1 cellular context compared by ENCODE assay signal in the genomic region with DNA sequence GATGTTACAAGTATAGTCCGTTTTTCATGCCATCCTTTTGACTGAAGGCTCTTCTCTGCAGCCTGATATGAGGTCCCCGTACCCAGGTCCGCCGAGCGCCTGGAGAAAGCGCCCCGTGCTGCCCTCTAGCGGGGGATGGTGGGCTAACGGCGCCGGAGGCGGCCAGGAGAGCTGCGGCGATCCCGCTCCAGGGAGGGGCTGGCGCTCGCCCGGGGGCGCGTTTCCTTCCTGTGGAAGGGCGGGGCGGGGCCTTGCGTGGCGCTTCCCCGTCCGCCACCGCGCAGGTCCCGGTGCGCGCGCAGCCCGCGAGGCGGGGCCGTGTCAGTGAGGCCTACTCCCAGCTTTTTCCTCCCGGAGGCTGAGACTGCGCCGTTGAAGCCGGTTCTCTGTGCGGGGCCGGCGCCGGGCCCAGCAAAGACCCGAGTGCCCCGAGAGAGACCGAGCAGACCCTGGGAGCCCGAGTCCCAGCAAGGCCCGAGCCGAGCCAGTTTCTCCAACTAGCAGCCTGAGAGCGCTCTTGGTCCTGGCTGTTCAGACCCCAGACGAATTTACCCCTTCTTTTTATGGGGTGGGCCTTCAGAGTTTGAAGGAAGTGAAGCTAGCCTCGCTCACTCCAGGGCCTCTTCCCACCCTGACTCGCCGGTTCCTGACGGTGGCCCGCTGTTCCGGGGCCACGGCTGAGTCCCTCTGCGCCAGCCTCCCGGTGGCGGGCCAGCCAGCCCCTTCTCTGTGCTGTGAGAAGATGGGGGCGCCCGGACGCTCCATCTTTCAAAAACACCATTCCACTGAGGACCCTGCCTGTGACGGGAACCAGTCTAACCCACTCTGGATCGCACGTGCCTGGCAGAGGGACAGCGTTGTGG.
TF ChIP-seq lines count a peak whose summit lies in the region.

No MANE protein-coding gene starts in this region.

TF ChIP-seq in K562, 482 proteins besides CTCF, POLR2A, EP300 and RAD21 (continued from another document and continues in another):
- TF ChIP-seq, protein P1, sequence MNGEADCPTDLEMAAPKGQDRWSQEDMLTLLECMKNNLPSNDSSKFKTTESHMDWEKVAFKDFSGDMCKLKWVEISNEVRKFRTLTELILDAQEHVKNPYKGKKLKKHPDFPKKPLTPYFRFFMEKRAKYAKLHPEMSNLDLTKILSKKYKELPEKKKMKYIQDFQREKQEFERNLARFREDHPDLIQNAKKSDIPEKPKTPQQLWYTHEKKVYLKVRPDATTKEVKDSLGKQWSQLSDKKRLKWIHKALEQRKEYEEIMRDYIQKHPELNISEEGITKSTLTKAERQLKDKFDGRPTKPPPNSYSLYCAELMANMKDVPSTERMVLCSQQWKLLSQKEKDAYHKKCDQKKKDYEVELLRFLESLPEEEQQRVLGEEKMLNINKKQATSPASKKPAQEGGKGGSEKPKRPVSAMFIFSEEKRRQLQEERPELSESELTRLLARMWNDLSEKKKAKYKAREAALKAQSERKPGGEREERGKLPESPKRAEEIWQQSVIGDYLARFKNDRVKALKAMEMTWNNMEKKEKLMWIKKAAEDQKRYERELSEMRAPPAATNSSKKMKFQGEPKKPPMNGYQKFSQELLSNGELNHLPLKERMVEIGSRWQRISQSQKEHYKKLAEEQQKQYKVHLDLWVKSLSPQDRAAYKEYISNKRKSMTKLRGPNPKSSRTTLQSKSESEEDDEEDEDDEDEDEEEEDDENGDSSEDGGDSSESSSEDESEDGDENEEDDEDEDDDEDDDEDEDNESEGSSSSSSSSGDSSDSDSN (IDR thresholded peaks at IDR 0.05; ENCODE audit: borderline replicate concordance in 1 of 2, low read depth in 2 of 2, low read length in 2 of 2): peak in 1 of 2 experiments; percentile 59; a peak in 1 of 4 replicates
- TF ChIP-seq ZBTB7A (IDR thresholded peaks at IDR 0.05; ENCODE audit: borderline replicate concordance, control insufficient read depth, low read depth, low read length) (peak; percentile 70; the same call in 1 of the 2 replicates), ELF1 (tag; IDR thresholded peaks at IDR 0.05) (peak; percentile 75), MED1 (CRISPR knock-in tag; IDR thresholded peaks at IDR 0.05; ENCODE audit: borderline replicate concordance) (no peak), SIN3A (IDR thresholded peaks at IDR 0.05; ENCODE audit: borderline replicate concordance in 2 of 2, control insufficient read depth in 1 of 2, low read depth in 2 of 2, low read length in 2 of 2) (no peak; a peak in 1 of 4 replicates), HDAC6 (IDR thresholded peaks at IDR 0.05; ENCODE audit: low read depth, low read length) (no peak), TBP (optimal IDR thresholded peaks at IDR 0.05; ENCODE audit: low read depth, low read length) (peak; percentile 74), SUPT5H (IDR thresholded peaks at IDR 0.05) (peak; percentile 92), ATF1 (CRISPR knock-in tag; IDR thresholded peaks at IDR 0.05) (no peak), ATF1 (tag; IDR thresholded peaks at IDR 0.05) (no peak; the same call in none of the 2 replicates), YY1 (IDR thresholded peaks at IDR 0.05; ENCODE audit: borderline replicate concordance in 1 of 3, control insufficient read depth in 1 of 3, extremely low read depth in 1 of 3, insufficient read depth in 3 of 3, insufficient read length in 1 of 3, insufficient replicate concordance in 2 of 3, low read depth in 1 of 3, low read length in 2 of 3) (peak in 2 of 3 experiments; percentile 19 to 46), EZH2 (IDR thresholded peaks at IDR 0.05; ENCODE audit: borderline replicate concordance, low read depth, low read length) (no peak), ETV1 (tag; conservative IDR thresholded peaks at IDR 0.05; ENCODE audit: low read depth) (0 out of 2 replicates have a peak, but pooled peaks have one; percentile 37), ZNF3 (CRISPR knock-in tag; IDR thresholded peaks at IDR 0.05) (no peak), SMAD3 (CRISPR knock-in tag; conservative IDR thresholded peaks at IDR 0.05) (peak; percentile 30; the same call in 1 of the 2 replicates), ESRRA (IDR thresholded peaks at IDR 0.05; ENCODE audit: borderline replicate concordance, low read depth) (no peak; the same call in 1 of the 2 replicates), MAFK (IDR thresholded peaks at IDR 0.05; ENCODE audit: low read length) (0 out of 2 replicates have a peak, but pooled peaks have one; percentile 1), MCM3 (IDR thresholded peaks at IDR 0.05) (no peak), RCOR1 (IDR thresholded peaks at IDR 0.05; ENCODE audit: borderline replicate concordance in 1 of 2, low read depth in 2 of 2, low read length in 2 of 2) (peak in 1 of 2 experiments; percentile 51; a peak in 1 of 4 replicates), ZEB2 (IDR thresholded peaks at IDR 0.05) (no peak), POLR2G (IDR thresholded peaks at IDR 0.05; ENCODE audit: low read depth, low read length) (peak; percentile 95), U2AF1 (optimal IDR thresholded peaks at IDR 0.05; ENCODE audit: low read depth, low read length) (no peak), GABPB1 (CRISPR knock-in tag; IDR thresholded peaks at IDR 0.05) (peak; percentile 77; the same call in 1 of the 2 replicates), ETV6 (IDR thresholded peaks at IDR 0.05; ENCODE audit: borderline replicate concordance in 1 of 2, low read depth in 2 of 2, low read length in 1 of 2) (peak; percentile 58 to 68; a peak in 2 of 4 replicates), ETV6 (CRISPR knock-in tag; IDR thresholded peaks at IDR 0.05; ENCODE audit: borderline replicate concordance) (no peak), BRCA1 (IDR thresholded peaks at IDR 0.05) (no peak), BRCA1 (CRISPR knock-in tag; IDR thresholded peaks at IDR 0.05) (0 out of 2 replicates have a peak, but pooled peaks have one; percentile 32), ATF7 (IDR thresholded peaks at IDR 0.05) (peak; percentile 61; the same call in 1 of the 2 replicates), PHB2 (IDR thresholded peaks at IDR 0.05; ENCODE audit: low read depth) (no peak), KDM4B (IDR thresholded peaks at IDR 0.05; ENCODE audit: borderline replicate concordance in 2 of 2, low read depth in 1 of 2) (peak in 1 of 2 experiments; percentile 63; a peak in 1 of 4 replicates), SMARCA5 (IDR thresholded peaks at IDR 0.05) (no peak), TAF15 (IDR thresholded peaks at IDR 0.05; ENCODE audit: low read depth, low read length) (0 out of 2 replicates have a peak, but pooled peaks have one; percentile 43), SIRT6 (IDR thresholded peaks at IDR 0.05; ENCODE audit: low read depth, low read length) (no peak), HNRNPLL (IDR thresholded peaks at IDR 0.05; ENCODE audit: low read depth, low read length, poor library complexity, severe bottlenecking) (peak; percentile 39), ZNF12 (CRISPR knock-in tag; IDR thresholded peaks at IDR 0.05) (0 out of 2 replicates have a peak, but pooled peaks have one; percentile 55), SP2 (IDR thresholded peaks at IDR 0.05; ENCODE audit: extremely low read depth, low read depth, low read length, poor library complexity, severe bottlenecking) (no peak), JUND (IDR thresholded peaks at IDR 0.05; ENCODE audit: borderline replicate concordance, low read depth, low read length) (peak; percentile 22; the same call in 1 of the 2 replicates), JUND (tag; IDR thresholded peaks at IDR 0.05; ENCODE audit: borderline replicate concordance, low read depth, low read length) (peak; percentile 35; the same call in 1 of the 3 replicates), RBM22 (IDR thresholded peaks at IDR 0.05; ENCODE audit: low read depth, low read length, poor library complexity, severe bottlenecking) (peak; percentile 79)
- TF ChIP-seq, protein P2, sequence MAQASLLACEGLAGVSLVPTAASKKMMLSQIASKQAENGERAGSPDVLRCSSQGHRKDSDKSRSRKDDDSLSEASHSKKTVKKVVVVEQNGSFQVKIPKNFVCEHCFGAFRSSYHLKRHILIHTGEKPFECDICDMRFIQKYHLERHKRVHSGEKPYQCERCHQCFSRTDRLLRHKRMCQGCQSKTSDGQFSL (CRISPR knock-in tag; IDR thresholded peaks at IDR 0.05): no peak
- TF ChIP-seq, protein P2 (tag; IDR thresholded peaks at IDR 0.05): no peak
- TF ChIP-seq, protein P3, sequence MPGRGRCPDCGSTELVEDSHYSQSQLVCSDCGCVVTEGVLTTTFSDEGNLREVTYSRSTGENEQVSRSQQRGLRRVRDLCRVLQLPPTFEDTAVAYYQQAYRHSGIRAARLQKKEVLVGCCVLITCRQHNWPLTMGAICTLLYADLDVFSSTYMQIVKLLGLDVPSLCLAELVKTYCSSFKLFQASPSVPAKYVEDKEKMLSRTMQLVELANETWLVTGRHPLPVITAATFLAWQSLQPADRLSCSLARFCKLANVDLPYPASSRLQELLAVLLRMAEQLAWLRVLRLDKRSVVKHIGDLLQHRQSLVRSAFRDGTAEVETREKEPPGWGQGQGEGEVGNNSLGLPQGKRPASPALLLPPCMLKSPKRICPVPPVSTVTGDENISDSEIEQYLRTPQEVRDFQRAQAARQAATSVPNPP (IDR thresholded peaks at IDR 0.05; ENCODE audit: borderline replicate concordance, insufficient read depth, insufficient read length): no peak
- TF ChIP-seq, protein P4, sequence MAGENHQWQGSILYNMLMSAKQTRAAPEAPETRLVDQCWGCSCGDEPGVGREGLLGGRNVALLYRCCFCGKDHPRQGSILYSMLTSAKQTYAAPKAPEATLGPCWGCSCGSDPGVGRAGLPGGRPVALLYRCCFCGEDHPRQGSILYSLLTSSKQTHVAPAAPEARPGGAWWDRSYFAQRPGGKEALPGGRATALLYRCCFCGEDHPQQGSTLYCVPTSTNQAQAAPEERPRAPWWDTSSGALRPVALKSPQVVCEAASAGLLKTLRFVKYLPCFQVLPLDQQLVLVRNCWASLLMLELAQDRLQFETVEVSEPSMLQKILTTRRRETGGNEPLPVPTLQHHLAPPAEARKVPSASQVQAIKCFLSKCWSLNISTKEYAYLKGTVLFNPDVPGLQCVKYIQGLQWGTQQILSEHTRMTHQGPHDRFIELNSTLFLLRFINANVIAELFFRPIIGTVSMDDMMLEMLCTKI (IDR thresholded peaks at IDR 0.05; ENCODE audit: partially characterized antibody): no peak
- TF ChIP-seq, protein P5, sequence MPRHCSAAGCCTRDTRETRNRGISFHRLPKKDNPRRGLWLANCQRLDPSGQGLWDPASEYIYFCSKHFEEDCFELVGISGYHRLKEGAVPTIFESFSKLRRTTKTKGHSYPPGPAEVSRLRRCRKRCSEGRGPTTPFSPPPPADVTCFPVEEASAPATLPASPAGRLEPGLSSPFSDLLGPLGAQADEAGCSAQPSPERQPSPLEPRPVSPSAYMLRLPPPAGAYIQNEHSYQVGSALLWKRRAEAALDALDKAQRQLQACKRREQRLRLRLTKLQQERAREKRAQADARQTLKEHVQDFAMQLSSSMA (CRISPR knock-in tag; IDR thresholded peaks at IDR 0.05): no peak
- TF ChIP-seq, protein P6, sequence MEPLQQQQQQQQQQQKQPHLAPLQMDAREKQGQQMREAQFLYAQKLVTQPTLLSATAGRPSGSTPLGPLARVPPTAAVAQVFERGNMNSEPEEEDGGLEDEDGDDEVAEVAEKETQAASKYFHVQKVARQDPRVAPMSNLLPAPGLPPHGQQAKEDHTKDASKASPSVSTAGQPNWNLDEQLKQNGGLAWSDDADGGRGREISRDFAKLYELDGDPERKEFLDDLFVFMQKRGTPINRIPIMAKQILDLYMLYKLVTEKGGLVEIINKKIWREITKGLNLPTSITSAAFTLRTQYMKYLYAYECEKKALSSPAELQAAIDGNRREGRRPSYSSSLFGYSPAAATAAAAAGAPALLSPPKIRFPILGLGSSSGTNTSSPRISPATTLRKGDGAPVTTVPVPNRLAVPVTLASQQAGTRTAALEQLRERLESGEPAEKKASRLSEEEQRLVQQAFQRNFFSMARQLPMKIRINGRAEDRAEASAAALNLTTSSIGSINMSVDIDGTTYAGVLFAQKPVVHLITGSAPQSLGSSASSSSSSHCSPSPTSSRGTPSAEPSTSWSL (CRISPR knock-in tag; IDR thresholded peaks at IDR 0.05; ENCODE audit: borderline replicate concordance): no peak
- TF ChIP-seq, protein P7, sequence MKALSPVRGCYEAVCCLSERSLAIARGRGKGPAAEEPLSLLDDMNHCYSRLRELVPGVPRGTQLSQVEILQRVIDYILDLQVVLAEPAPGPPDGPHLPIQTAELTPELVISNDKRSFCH (CRISPR knock-in tag; IDR thresholded peaks at IDR 0.05): no peak
- TF ChIP-seq, protein P7 (tag; IDR thresholded peaks at IDR 0.05): no peak
- TF ChIP-seq, protein P8, sequence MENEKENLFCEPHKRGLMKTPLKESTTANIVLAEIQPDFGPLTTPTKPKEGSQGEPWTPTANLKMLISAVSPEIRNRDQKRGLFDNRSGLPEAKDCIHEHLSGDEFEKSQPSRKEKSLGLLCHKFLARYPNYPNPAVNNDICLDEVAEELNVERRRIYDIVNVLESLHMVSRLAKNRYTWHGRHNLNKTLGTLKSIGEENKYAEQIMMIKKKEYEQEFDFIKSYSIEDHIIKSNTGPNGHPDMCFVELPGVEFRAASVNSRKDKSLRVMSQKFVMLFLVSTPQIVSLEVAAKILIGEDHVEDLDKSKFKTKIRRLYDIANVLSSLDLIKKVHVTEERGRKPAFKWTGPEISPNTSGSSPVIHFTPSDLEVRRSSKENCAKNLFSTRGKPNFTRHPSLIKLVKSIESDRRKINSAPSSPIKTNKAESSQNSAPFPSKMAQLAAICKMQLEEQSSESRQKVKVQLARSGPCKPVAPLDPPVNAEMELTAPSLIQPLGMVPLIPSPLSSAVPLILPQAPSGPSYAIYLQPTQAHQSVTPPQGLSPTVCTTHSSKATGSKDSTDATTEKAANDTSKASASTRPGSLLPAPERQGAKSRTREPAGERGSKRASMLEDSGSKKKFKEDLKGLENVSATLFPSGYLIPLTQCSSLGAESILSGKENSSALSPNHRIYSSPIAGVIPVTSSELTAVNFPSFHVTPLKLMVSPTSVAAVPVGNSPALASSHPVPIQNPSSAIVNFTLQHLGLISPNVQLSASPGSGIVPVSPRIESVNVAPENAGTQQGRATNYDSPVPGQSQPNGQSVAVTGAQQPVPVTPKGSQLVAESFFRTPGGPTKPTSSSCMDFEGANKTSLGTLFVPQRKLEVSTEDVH (IDR thresholded peaks at IDR 0.05; ENCODE audit: low read depth, partially characterized antibody): peak; percentile 38
- TF ChIP-seq, protein P9, sequence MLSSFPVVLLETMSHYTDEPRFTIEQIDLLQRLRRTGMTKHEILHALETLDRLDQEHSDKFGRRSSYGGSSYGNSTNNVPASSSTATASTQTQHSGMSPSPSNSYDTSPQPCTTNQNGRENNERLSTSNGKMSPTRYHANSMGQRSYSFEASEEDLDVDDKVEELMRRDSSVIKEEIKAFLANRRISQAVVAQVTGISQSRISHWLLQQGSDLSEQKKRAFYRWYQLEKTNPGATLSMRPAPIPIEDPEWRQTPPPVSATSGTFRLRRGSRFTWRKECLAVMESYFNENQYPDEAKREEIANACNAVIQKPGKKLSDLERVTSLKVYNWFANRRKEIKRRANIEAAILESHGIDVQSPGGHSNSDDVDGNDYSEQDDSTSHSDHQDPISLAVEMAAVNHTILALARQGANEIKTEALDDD (IDR thresholded peaks at IDR 0.05): no peak
- TF ChIP-seq, protein P10, sequence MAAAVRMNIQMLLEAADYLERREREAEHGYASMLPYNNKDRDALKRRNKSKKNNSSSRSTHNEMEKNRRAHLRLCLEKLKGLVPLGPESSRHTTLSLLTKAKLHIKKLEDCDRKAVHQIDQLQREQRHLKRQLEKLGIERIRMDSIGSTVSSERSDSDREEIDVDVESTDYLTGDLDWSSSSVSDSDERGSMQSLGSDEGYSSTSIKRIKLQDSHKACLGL (CRISPR knock-in tag; IDR thresholded peaks at IDR 0.05; ENCODE audit: borderline replicate concordance, poor library complexity, severe bottlenecking): no peak
